9 cellular contexts compared by ENCODE assay signal in genomic region chr12:98821849-98822248, GRCh38.
"Had no signal": no experiment of that assay in that cellular context is flagged by ENCODE, and none has a peak within 500 bp of the region (broad histone marks: within the 10 kb centered on the region; RNA-seq: fewer than 3 reads in every experiment).

No MANE protein-coding gene starts in this region.

- DNase-seq: activated CD4-positive, alpha-beta T cell treated with anti-CD3 and anti-CD28 coated beads for 1 hour; activated CD4-positive, alpha-beta T cell treated with anti-CD3 and anti-CD28 coated beads, Interleukin-2, amount 50 U/mL, for 48 hours; activated T-cell treated with anti-CD3 and anti-CD28 coated beads, Interleukin-2, amount 50 U/mL, for 48 hours; aorta; mucosa of descending colon; stimulated activated CD4-positive, alpha-beta T cell treated with anti-CD3 and anti-CD28 coated beads, Interleukin-4, amount 100 ng/mL, for 1 hour; stimulated activated naive CD8-positive, alpha-beta T cell treated with anti-CD3 and anti-CD28 coated beads, Interleukin-15, amount 100 ng/mL, for 72 hours had no signal

- ATAC-seq: esophagus mucosa; mucosa of descending colon; natural killer cell treated with Interleukin-12 subunit alpha and Interleukin-12 subunit beta and Interleukin-15 and Interleukin-18, amount 100 ng/mL, for 72 hours; stimulated activated naive CD8-positive, alpha-beta T cell treated with anti-CD3 and anti-CD28 coated beads, Interleukin-15, amount 100 ng/mL, for 72 hours had no signal
